In genomic region chr1:52798331-52798730, GRCh38 we compare ENCODE assay signal across 23 cellular contexts. TPM values are rescaled to one million over a fixed set of nuclear protein-coding genes. Genes with fewer than 3 reads are reported as not detected.
"Had no signal": no experiment of that assay in that cellular context is flagged by ENCODE, and none has a peak within 500 bp of the region (broad histone marks: within the 10 kb centered on the region; RNA-seq: fewer than 3 reads in every experiment).

No MANE protein-coding gene starts in this region.

- H3K27ac Mint-ChIP-seq: effector memory CD8-positive, alpha-beta T cell; memory B cell; mesothelial cell of epicardium; natural killer cell treated with Interleukin-12 subunit alpha and Interleukin-12 subunit beta and Interleukin-15 and Interleukin-18, amount 100 ng/mL, for 72 hours; progenitor cell of endocrine pancreas; stimulated activated naive B cell treated with anti-CD40 and anti-IgM and Interleukin-4, amounts not matched to agents 10 μg/mL and 1 μg/mL and 100 μg/mL, for 72 hours; stimulated activated naive CD8-positive, alpha-beta T cell treated with anti-CD3 and anti-CD28 coated beads, Interleukin-15, Interleukin-2, amounts not matched to agents 100 ng/mL and 50 ng/mL, for 24 hours had no signal

- H3K4me3 Mint-ChIP-seq: effector memory CD8-positive, alpha-beta T cell; memory B cell; mesothelial cell of epicardium; naive B cell; natural killer cell treated with Interleukin-12 subunit alpha and Interleukin-12 subunit beta and Interleukin-15 and Interleukin-18, amount 100 ng/mL, for 72 hours; neural crest cell; stimulated activated naive B cell treated with anti-CD40 and anti-IgM and Interleukin-4, amounts not matched to agents 10 μg/mL and 1 μg/mL and 100 μg/mL, for 72 hours; stimulated activated naive CD8-positive, alpha-beta T cell treated with anti-CD3 and anti-CD28 coated beads, Interleukin-15, Interleukin-2, amounts not matched to agents 100 ng/mL and 50 ng/mL, for 24 hours had no signal

- H3K9me3 Mint-ChIP-seq: effector memory CD8-positive, alpha-beta T cell; memory B cell; mesothelial cell of epicardium; naive B cell; natural killer cell treated with Interleukin-12 subunit alpha and Interleukin-12 subunit beta and Interleukin-15 and Interleukin-18, amount 100 ng/mL, for 72 hours; neural crest cell; stimulated activated naive B cell treated with anti-CD40 and anti-IgM and Interleukin-4, amounts not matched to agents 10 μg/mL and 1 μg/mL and 100 μg/mL, for 72 hours; stimulated activated naive CD8-positive, alpha-beta T cell treated with anti-CD3 and anti-CD28 coated beads, Interleukin-15, Interleukin-2, amounts not matched to agents 100 ng/mL and 50 ng/mL, for 24 hours had no signal

- H3K27me3 Mint-ChIP-seq: effector memory CD8-positive, alpha-beta T cell; memory B cell; naive B cell; natural killer cell treated with Interleukin-12 subunit alpha and Interleukin-12 subunit beta and Interleukin-15 and Interleukin-18, amount 100 ng/mL, for 72 hours; progenitor cell of endocrine pancreas; stimulated activated naive B cell treated with anti-CD40 and anti-IgM and Interleukin-4, amounts not matched to agents 10 μg/mL and 1 μg/mL and 100 μg/mL, for 72 hours; stimulated activated naive CD8-positive, alpha-beta T cell treated with anti-CD3 and anti-CD28 coated beads, Interleukin-15, Interleukin-2, amounts not matched to agents 100 ng/mL and 50 ng/mL, for 24 hours had no signal

- H3K36me3 Mint-ChIP-seq: natural killer cell treated with Interleukin-12 subunit alpha and Interleukin-12 subunit beta and Interleukin-15 and Interleukin-18, amount 100 ng/mL, for 72 hours had no signal

- ATAC-seq: effector memory CD8-positive, alpha-beta T cell; gastrocnemius medialis; left ventricle myocardium superior; mucosa of descending colon; natural killer cell treated with Interleukin-12 subunit alpha and Interleukin-12 subunit beta and Interleukin-15 and Interleukin-18, amount 100 ng/mL, for 72 hours; right lobe of liver; stimulated activated naive B cell treated with anti-CD40 and anti-IgM and Interleukin-4, amounts not matched to agents 10 μg/mL and 1 μg/mL and 100 μg/mL, for 72 hours; upper lobe of right lung had no signal

- DNase-seq: cortex of kidney; effector memory CD8-positive, alpha-beta T cell; foreskin fibroblast; gastrocnemius medialis; head of caudate nucleus; left ventricle myocardium superior; mucosa of descending colon; naive B cell; right lobe of liver; small intestine; stimulated activated CD4-positive, alpha-beta T cell treated with anti-CD3 and anti-CD28 coated beads, Interleukin-15, amount 100 ng/mL, for 24 hours; stimulated activated CD4-positive, alpha-beta T cell treated with anti-CD3 and anti-CD28 coated beads, Interleukin-2, amount 100 ng/mL, for 48 hours; stimulated activated naive B cell treated with anti-CD40 and anti-IgM and Interleukin-4, amounts not matched to agents 10 μg/mL and 1 μg/mL and 100 μg/mL, for 72 hours; upper lobe of right lung; uterus had no signal

- H3K4me1 Mint-ChIP-seq: memory B cell, mesothelial cell of epicardium, naive B cell, neural crest cell had no signal

RNA-seq across cellular contexts. Expression of gene ZYG11A, which starts 44.2 kb away (rescaled TPM):
- total RNA-seq: gastrocnemius medialis, left ventricle myocardium superior, mesothelial cell of epicardium, progenitor cell of endocrine pancreas, thoracic aorta, tibial nerve, upper lobe of right lung had no signal
